In the genomic region with DNA sequence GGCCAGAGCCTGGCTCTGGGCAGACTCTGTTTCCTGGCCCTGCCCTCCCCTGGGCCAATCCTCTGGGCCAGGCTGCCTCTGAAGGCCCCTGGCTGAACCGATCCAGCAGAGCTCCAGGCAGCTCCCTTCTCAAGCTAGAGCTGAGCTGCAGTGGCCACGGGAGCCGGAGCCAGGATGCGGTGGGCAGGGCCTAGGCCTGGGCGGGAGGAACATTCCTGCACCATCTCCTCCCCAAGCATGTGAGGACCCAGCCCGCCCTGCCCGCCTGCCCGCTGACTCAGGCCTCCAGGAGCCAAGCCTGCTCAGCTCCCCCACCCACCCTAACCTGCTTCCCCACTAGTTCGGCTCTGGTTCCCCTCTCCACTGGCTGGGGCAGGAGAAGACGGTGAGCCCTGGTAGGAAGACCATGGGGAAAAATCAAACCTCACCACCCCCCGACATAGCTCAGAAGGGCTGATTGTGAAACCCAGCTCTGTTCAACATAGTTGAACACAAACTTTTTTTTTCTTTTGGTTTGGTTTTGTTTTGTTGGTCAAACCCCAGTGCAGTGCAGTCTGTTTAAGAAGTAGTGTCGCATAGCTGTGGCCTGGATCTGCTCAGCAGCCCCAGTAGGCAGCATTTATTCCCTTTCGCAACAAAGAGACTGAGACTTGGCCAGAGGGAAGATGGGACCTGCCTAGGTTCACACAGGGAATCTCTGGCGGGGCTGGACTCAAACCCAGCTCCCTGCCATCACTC, we compare ENCODE assay signal across 9 cellular contexts. TPM values are rescaled to one million over a fixed set of nuclear protein-coding genes. Genes with fewer than 3 reads are reported as not detected.
A peak's percentile ranks its signal among the peaks of the same experiment; 100 is the strongest.
DNase-seq lines count a peak whose midpoint lies in the region; ATAC-seq and TF ChIP-seq lines count a peak whose summit lies in the region.
"Had no signal": no experiment of that assay in that cellular context is flagged by ENCODE, and none has a peak within 500 bp of the region (broad histone marks: within the 10 kb centered on the region; RNA-seq: fewer than 3 reads in every experiment).

No MANE protein-coding gene starts in this region.

- H3K4me1 ChIP-seq in testis = peaks cover 20% of the 10 kb centered on the region

- no peak for ATAC-seq in HG02852 (IDR thresholded peaks at IDR 0.05; ENCODE audit: unreplicated experiment)

- WGBS in testis, 2 donors = 66 to 67% methylated on average over 10 to 14 of the region's 14 CpGs

- H3K9me3 ChIP-seq in testis = no peaks in the 10 kb centered on the region
- H3K9me3 ChIP-seq: SJCRH30 had no signal

- DNase-seq in HS-27A (ENCODE audit: low read depth) = peak; percentile 90
- DNase-seq in left kidney (ENCODE audit: low read depth, low spot score) = peak; percentile 55
- DNase-seq in testis = peak; percentile 80
- no peak for DNase-seq in activated CD4-positive, alpha-beta T cell treated with anti-CD3 and anti-CD28 coated beads, Interleukin-2, amount 50 U/mL, for 1 hour
- DNase-seq in NCI-H2227 treated with DMSO at 0.1 percent for 48 hours (lab: John Stamatoyannopoulos, UW) = no peak
- DNase-seq in NCI-H2107 (lab: John Stamatoyannopoulos, UW) = no peak

- peak overlapping the region; percentile 65 for H3K27ac ChIP-seq in cingulate gyrus (ENCODE audit: low read depth, low read length)
- peak overlapping the region; percentile 42 to 81 for H3K27ac ChIP-seq in testis
- H3K27ac ChIP-seq: SJCRH30 had no signal

- intact Hi-C loops in testis (cut with DNase I; ENCODE audit: low total_unique reads) = no loop called here

- no peak for TF ChIP-seq CTCF in testis (IDR thresholded peaks at IDR 0.05)

- H3K27me3 ChIP-seq in testis = no peaks in the 10 kb centered on the region
- H3K27me3 ChIP-seq: SJCRH30 had no signal

- no peak overlapping the region for H3K4me3 ChIP-seq in testis
- H3K4me3 ChIP-seq: SJCRH30 had no signal

- no peak for TF ChIP-seq POLR2A in testis (IDR thresholded peaks at IDR 0.05)

- no peaks in the 10 kb centered on the region for H3K36me3 ChIP-seq in testis (ENCODE audit: low read depth, missing control alignments)
- H3K36me3 ChIP-seq: SJCRH30 had no signal

RNA-seq across cellular contexts. Expression of gene SNX33, which starts 13.5 kb away (rescaled TPM):
- 10 to 100 TPM in 1 of 2 donors, 1 to 10 TPM in 1; 8.3 to 11.5 TPM for total RNA-seq in testis
- 10.5 TPM for polyA plus RNA-seq in testis (ENCODE audit: insufficient read depth, low read depth, low replicate concordance)

RNA-seq across cellular contexts. Expression of gene IMP3, which starts 21.2 kb away (rescaled TPM):
- 100 to 1,000 TPM in 1 of 2 donors, 10 to 100 TPM in 1; 87.5 to 111 TPM for total RNA-seq in testis
- 32.6 TPM for polyA plus RNA-seq in testis (ENCODE audit: insufficient read depth, low read depth, low replicate concordance)

RNA-seq across cellular contexts. Expression of gene SNUPN, which starts 35.7 kb away (rescaled TPM):
- total RNA-seq in testis = 10 to 100 TPM; 37.0 to 44.6 TPM
- polyA plus RNA-seq in testis (ENCODE audit: insufficient read depth, low read depth, low replicate concordance) = 97.5 TPM

RNA-seq across cellular contexts. Expression of gene CSPG4, which starts 51.4 kb away (rescaled TPM):
- total RNA-seq in testis = 1 to 10 TPM; 5.2 to 6.5 TPM
- polyA plus RNA-seq in testis (ENCODE audit: insufficient read depth, low read depth, low replicate concordance) = 4.4 TPM

Comparison
In these comparisons a context has a peak if more than half of its experiments do, and no peak if none do; other contexts are left out.
1. DNase-seq: peak in HS-27A (single experiment), left kidney (single experiment) and testis (single experiment); none in activated CD4-positive, alpha-beta T cell treated with anti-CD3 and anti-CD28 coated beads, Interleukin-2, amount 50 U/mL, for 1 hour (single experiment), NCI-H2227 treated with DMSO at 0.1 percent for 48 hours (single experiment) and NCI-H2107 (single experiment).